11 cellular contexts compared by ENCODE assay signal in the genomic region with DNA sequence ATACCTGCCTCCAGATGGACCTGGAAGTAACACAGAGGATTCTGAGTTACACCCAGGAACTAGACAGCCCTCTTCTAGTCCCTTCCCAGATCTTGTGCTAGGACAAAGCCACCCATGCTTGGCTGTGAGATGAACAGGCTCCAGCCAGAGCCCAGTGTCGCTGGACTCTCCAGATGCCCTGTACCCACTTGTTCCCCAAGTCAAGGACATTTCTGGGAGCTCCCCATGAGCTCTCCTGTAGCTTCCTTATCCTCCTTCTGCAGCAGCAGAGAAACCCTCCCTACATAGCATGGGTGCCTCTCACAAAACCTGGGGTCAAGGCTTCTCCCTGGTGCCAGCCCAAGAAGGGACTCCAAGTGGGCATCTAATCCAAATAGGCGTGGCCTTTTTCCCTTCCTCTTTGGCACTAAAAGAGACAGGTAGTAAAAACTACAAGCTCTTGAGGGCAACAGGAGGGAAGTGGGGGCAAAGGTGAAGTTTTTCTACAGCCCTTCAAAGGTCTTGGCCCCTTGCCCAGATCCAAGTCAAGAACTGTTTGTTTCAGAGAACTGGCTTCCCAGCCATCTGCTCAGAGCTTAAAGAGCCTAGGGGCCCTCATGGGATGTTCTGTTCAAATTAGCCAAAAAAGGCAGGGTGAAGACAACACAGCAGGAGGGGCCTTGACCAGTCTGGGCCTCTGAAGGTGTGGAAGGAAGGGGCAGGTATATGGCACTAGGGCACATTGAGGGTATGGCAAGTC. TPM values are rescaled to one million over a fixed set of nuclear protein-coding genes. Genes with fewer than 3 reads are reported as not detected.
DNase-seq lines count a peak whose midpoint lies in the region; ATAC-seq and TF ChIP-seq lines count a peak whose summit lies in the region.
"Had no signal": no experiment of that assay in that cellular context is flagged by ENCODE, and none has a peak within 500 bp of the region (broad histone marks: within the 10 kb centered on the region; RNA-seq: fewer than 3 reads in every experiment).

No MANE protein-coding gene starts in this region.

- TF ChIP-seq CTCF in right lobe of liver (IDR thresholded peaks at IDR 0.05), result no peak
- no peak for TF ChIP-seq CTCF in ascending aorta (IDR thresholded peaks at IDR 0.05)

- ATAC-seq in right lobe of liver, result peak in 3 of 4 donors; percentile 21 to 35 (median 28)

- WGBS in right lobe of liver (ENCODE audit: insufficient coverage, low coverage, low lambda C conversion rate, missing lambda C conversion rate), result 56% methylated on average over 1 of the region's 2 CpGs

- H3K27ac ChIP-seq in right lobe of liver, result no peak overlapping the region
- H3K27ac ChIP-seq in ascending aorta, result no peak overlapping the region
- H3K27ac ChIP-seq: brain microvascular endothelial cell had no signal

- H3K36me3 ChIP-seq in right lobe of liver (no peaks in the 10 kb centered on the region), ascending aorta (no peaks in the 10 kb centered on the region)
- H3K36me3 ChIP-seq: brain microvascular endothelial cell had no signal

- peak; percentile 46 for DNase-seq in DMS153 (lab: John Stamatoyannopoulos, UW)
- DNase-seq in NCI-H146 (lab: John Stamatoyannopoulos, UW), result peak; percentile 47
- DNase-seq in RPMI8226, result peak; percentile 80
- DNase-seq in right lobe of liver, result no peak
- no peak for DNase-seq in ascending aorta (ENCODE audit: low spot score in 2 of 2)
- no peak for DNase-seq in activated CD8-positive, alpha-beta memory T cell treated with anti-CD3 and anti-CD28 coated beads, Interleukin-2, amount 50 U/mL, for 48 hours
- no peak for DNase-seq in GM19238 (ENCODE audit: insufficient read length, low spot score)
- no peak for DNase-seq in AG08396 (ENCODE audit: low spot score)
- DNase-seq: activated CD4-positive, CD25-positive, alpha-beta regulatory T cell treated with anti-CD3 and anti-CD28 coated beads, Interleukin-2, amount 50 U/mL, for 72 hours; brain microvascular endothelial cell; KG1 had no signal

- H3K4me1 ChIP-seq in right lobe of liver (no peaks in the 10 kb centered on the region), ascending aorta (no peaks in the 10 kb centered on the region)

- intact Hi-C loops in right lobe of liver (cut with DNase I), result no loop called here
- intact Hi-C loops in ascending aorta (cut with DNase I), result loop anchor here (10.0 kb wide), 1 partner anchor 297 kb away; no protein-coding TSS in a partner anchor

- TF ChIP-seq POLR2A in right lobe of liver (IDR thresholded peaks at IDR 0.05), result no peak

- H3K9me3 ChIP-seq in right lobe of liver, result no peaks in the 10 kb centered on the region
- no peaks in the 10 kb centered on the region for H3K9me3 ChIP-seq in ascending aorta

- H3K4me3 ChIP-seq in right lobe of liver (no peak overlapping the region), ascending aorta (no peak overlapping the region)

- H3K27me3 ChIP-seq in right lobe of liver (no peaks in the 10 kb centered on the region), ascending aorta (no peaks in the 10 kb centered on the region)

RNA-seq across cellular contexts. Expression of gene ERCC6L, which starts 8.5 kb away (rescaled TPM):
- total RNA-seq in right lobe of liver, result under 1 TPM in 4 of 6 experiments, not detected in 2; 0.09 to 0.62 (median 0.30) TPM
- total RNA-seq in ascending aorta, result not detected

RNA-seq across cellular contexts. Expression of gene RPS4X, which starts 29.7 kb away (rescaled TPM):
- total RNA-seq in right lobe of liver, result 100 to 1,000 TPM; 227 to 432 (median 340) TPM
- 476 TPM for total RNA-seq in ascending aorta

RNA-seq across cellular contexts. Expression of gene CITED1, which starts 58.3 kb away (rescaled TPM):
- total RNA-seq in right lobe of liver (not detected), ascending aorta (not detected)

Comparison
In these comparisons a context has a peak if more than half of its experiments do, and no peak if none do; other contexts are left out.
1. DNase-seq: peak in DMS153 (single experiment), NCI-H146 (single experiment) and RPMI8226 (single experiment); none in right lobe of liver (0 of 3), ascending aorta (0 of 2), activated CD8-positive, alpha-beta memory T cell treated with anti-CD3 and anti-CD28 coated beads, Interleukin-2, amount 50 U/mL, for 48 hours (single experiment), GM19238 (single experiment) and AG08396 (single experiment).